In the genomic region with DNA sequence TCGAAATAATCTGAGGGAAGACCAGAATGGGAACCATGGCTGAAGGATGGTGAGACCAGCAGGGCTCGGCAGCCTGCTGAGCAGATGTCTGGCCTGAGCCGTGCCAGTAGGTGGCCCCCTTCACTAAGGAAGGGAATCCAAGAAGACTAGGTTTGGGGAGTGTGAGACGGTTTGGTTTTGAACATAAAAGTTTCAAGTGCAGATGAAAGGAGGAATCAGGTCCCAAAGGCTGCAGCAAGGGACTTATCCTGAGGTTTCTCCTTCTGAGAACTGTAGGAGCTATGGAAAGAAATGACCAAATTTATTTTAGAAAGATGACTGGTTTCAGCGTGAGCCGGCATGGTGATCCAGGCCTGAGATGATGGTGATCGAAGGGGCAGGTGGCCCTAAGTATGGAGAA, we compare ENCODE assay signal across 9 cellular contexts. TPM values are rescaled to one million over a fixed set of nuclear protein-coding genes. Genes with fewer than 3 reads are reported as not detected.
DNase-seq lines count a peak whose midpoint lies in the region; ATAC-seq and TF ChIP-seq lines count a peak whose summit lies in the region.
"Had no signal": no experiment of that assay in that cellular context is flagged by ENCODE, and none has a peak within 500 bp of the region (broad histone marks: within the 10 kb centered on the region; RNA-seq: fewer than 3 reads in every experiment).

No MANE protein-coding gene starts in this region.

- H3K4me3 ChIP-seq in liver (ENCODE audit: low read depth in 1 of 3, low read length in 3 of 3): no peak overlapping the region

- no peak for ATAC-seq in central memory CD8-positive, alpha-beta T cell (replicated peaks; ENCODE audit: extremely low read depth, poor library complexity, severe bottlenecking)
- no peak for ATAC-seq in GM21717 (IDR thresholded peaks at IDR 0.05; ENCODE audit: unreplicated experiment)

- WGBS in liver: 53% methylated on average over 7 of the region's 7 CpGs

- peak; percentile 78 for TF ChIP-seq CTCF in liver (IDR thresholded peaks at IDR 0.05; ENCODE audit: low read depth, low read length, missing input control)

- peak overlapping the region; percentile 60 for H3K27ac Mint-ChIP-seq in central memory CD8-positive, alpha-beta T cell (ENCODE audit: low read depth)

- H3K27me3 ChIP-seq in liver (ENCODE audit: control insufficient read depth in 4 of 4, insufficient read depth in 4 of 4, low read length in 3 of 4): no peaks in the 10 kb centered on the region

- TF ChIP-seq RAD21 in liver (IDR thresholded peaks at IDR 0.05): peak; percentile 91 to 92

- H3K4me1 ChIP-seq in liver (ENCODE audit: control insufficient read depth in 4 of 4, insufficient read depth in 4 of 4, low read length in 3 of 4): peaks cover 3 to 22% (median 18%) of the 10 kb centered on the region in 4 donors

- no peak overlapping the region for H3K4me3 Mint-ChIP-seq in central memory CD8-positive, alpha-beta T cell

- H3K27ac ChIP-seq in liver (ENCODE audit: low read depth in 1 of 2, low read length in 2 of 2): no peak overlapping the region

- H3K36me3 Mint-ChIP-seq in central memory CD8-positive, alpha-beta T cell (ENCODE audit: insufficient read depth): peaks cover 14% of the 10 kb centered on the region

- peak; percentile 80 for DNase-seq in SIG-M5 treated with dmso at 0.1 percent for 504 hours (lab: John Stamatoyannopoulos, UW; ENCODE audit: unreplicated experiment)
- no peak for DNase-seq in SIG-M5 (lab: John Stamatoyannopoulos, UW)
- peak; percentile 63 for DNase-seq in NCI-H2227 treated with DMSO at 0.1 percent for 48 hours (lab: John Stamatoyannopoulos, UW)
- DNase-seq in activated CD4-positive, alpha-beta T cell treated with anti-CD3 and anti-CD28 coated beads for 24 hours (ENCODE audit: low read depth in 2 of 2): peak; percentile 43 to 55
- DNase-seq in central memory CD8-positive, alpha-beta T cell (ENCODE audit: low spot score in 2 of 2): peak; percentile 50 to 68
- DNase-seq in stimulated activated CD4-positive, alpha-beta T cell treated with anti-CD3 and anti-CD28 coated beads, TNF-alpha, amount 100 ng/mL, for 24 hours (ENCODE audit: low read depth in 3 of 3): peak; percentile 56 to 63 (median 62)

- H3K4me1 Mint-ChIP-seq in central memory CD8-positive, alpha-beta T cell: peaks cover 54% of the 10 kb centered on the region

- no peaks in the 10 kb centered on the region for H3K27me3 Mint-ChIP-seq in central memory CD8-positive, alpha-beta T cell

- H3K36me3 ChIP-seq in liver (ENCODE audit: control insufficient read depth in 4 of 4, insufficient read depth in 3 of 4, low read depth in 1 of 4, low read length in 3 of 4): no peaks in the 10 kb centered on the region

- no peaks in the 10 kb centered on the region for H3K9me3 ChIP-seq in liver (ENCODE audit: control insufficient read depth in 4 of 4, low read length in 3 of 4)

- H3K9ac ChIP-seq in liver (ENCODE audit: low read depth in 1 of 2, low read length in 2 of 2): no peak overlapping the region

- H3K9me3 Mint-ChIP-seq in central memory CD8-positive, alpha-beta T cell: no peaks in the 10 kb centered on the region

TF ChIP-seq in liver, 16 proteins besides CTCF, POLR2A, EP300 and RAD21:
- TF ChIP-seq EGR1 (IDR thresholded peaks at IDR 0.05; ENCODE audit: low read depth in 2 of 2) (no peak), NR2F2 (IDR thresholded peaks at IDR 0.05) (no peak), TAF1 (conservative IDR thresholded peaks at IDR 0.05) (no peak), GABPA (IDR thresholded peaks at IDR 0.05 in 1 of 2, conservative IDR thresholded peaks at IDR 0.05 in 1 of 2) (no peak), SP1 (IDR thresholded peaks at IDR 0.05) (no peak), HNF4G (IDR thresholded peaks at IDR 0.05) (no peak), JUND (IDR thresholded peaks at IDR 0.05) (no peak), FOXA1 (IDR thresholded peaks at IDR 0.05) (no peak)

RNA-seq across cellular contexts. Expression of gene OSER1, which starts 4.6 kb away (rescaled TPM):
- 10 to 100 TPM; 12.6 to 15.7 TPM for total RNA-seq in liver
- polyA plus RNA-seq in liver: 10 to 100 TPM; 13.6 to 20.2 TPM

RNA-seq across cellular contexts. Expression of gene JPH2, which starts 28.1 kb away (rescaled TPM):
- 1 to 10 TPM in 1 of 2 donors, under 1 TPM in 1; 0.09 to 1.3 TPM for total RNA-seq in liver
- polyA plus RNA-seq in liver: under 1 TPM in 1 of 2 donors, not detected in 1; 0.17 TPM
- total RNA-seq: mononuclear cell had no signal

RNA-seq across cellular contexts. Expression of gene GDAP1L1, which starts 32.0 kb away (rescaled TPM):
- total RNA-seq in liver: not detected
- polyA plus RNA-seq in liver: not detected
- total RNA-seq: mononuclear cell had no signal
